ENCODE assay signal across 8 cellular contexts in genomic region chr3:136196401-136197158, GRCh38. TPM values are rescaled to one million over a fixed set of nuclear protein-coding genes. Genes with fewer than 3 reads are reported as not detected.
DNase-seq lines count a peak whose midpoint lies in the region; ATAC-seq and TF ChIP-seq lines count a peak whose summit lies in the region.

No MANE protein-coding gene starts in this region.

- H3K4me3 ChIP-seq in AG04450 (ENCODE audit: low read depth, low read length) (peak overlapping the region; percentile 90), WERI-Rb-1 (ENCODE audit: low read depth, low read length) (peak overlapping the region; percentile 75), mammary epithelial cell (replicated peaks in 1 of 3; ENCODE audit: insufficient read depth in 1 of 3, low read depth in 2 of 3, low read length in 3 of 3) (peak overlapping the region; percentile 39 to 93 (median 92)), iPS-20b (ENCODE audit: low read length) (peak overlapping the region; percentile 91), skin epidermis (peak overlapping the region; percentile 54 to 92 (median 69))

- dilution Hi-C loops in mammary epithelial cell (cut with HindIII; ENCODE audit: low sequenced_read_pairs) = no loop called here

- WGBS in mammary epithelial cell (ENCODE audit: low coverage, missing lambda C conversion rate) = 2% methylated on average over 26 of the region's 64 CpGs

- CTCF ChIA-PET in AG04450 (lab: Charles Lee) (interaction anchor here (0.5 to 1.6 kb wide), 8 partner anchors 14 to 836 kb away, joined by 3 to 13 read pairs (median 4); partner anchors contain the start of gene STAG1), mammary epithelial cell (lab: Charles Lee; ENCODE audit: low non-redundant PET) (interaction anchor here (0.6 to 1.3 kb wide), 2 partner anchors 61 to 556 kb away, joined by 8 to 14 read pairs; partner anchors contain the start of gene STAG1)

- TF ChIP-seq CTCF in AG04450 (IDR thresholded peaks at IDR 0.05; ENCODE audit: low read depth, low read length) = no peak
- TF ChIP-seq CTCF in WERI-Rb-1 (IDR thresholded peaks at IDR 0.05; ENCODE audit: low read depth, low read length) = no peak
- no peak for TF ChIP-seq CTCF in mammary epithelial cell (conservative IDR thresholded peaks at IDR 0.05 in 1 of 2, IDR thresholded peaks at IDR 0.05 in 1 of 2; ENCODE audit: extremely low read depth in 1 of 2, insufficient read depth in 1 of 2, low read depth in 1 of 2, low read length in 2 of 2)

- BruUV-seq in mammary epithelial cell (replicated peaks; lab: Mats Ljungman, UMichigan) = no TSS peak

- intact Hi-C loops in mammary epithelial cell (cut with micrococcal nuclease) = loop anchor here (1.0 to 10.0 kb wide), 6 partner anchors 54 to 818 kb away; partner anchors contain the start of genes PCCB and STAG1

- DNase-seq in AG04450 (ENCODE audit: low read depth, low spot score) = peak; percentile 100
- peak; percentile 100 for DNase-seq in NCI-H2196 treated with DMSO at 0.1 percent for 48 hours (lab: John Stamatoyannopoulos, UW; ENCODE audit: unreplicated experiment)
- peak; percentile 100 for DNase-seq in WERI-Rb-1
- DNase-seq in mammary epithelial cell = peak; percentile 100

- H3K27me3 ChIP-seq in AG04450 (ENCODE audit: control insufficient read depth, insufficient read depth, low read length) (no peaks in the 10 kb centered on the region), WERI-Rb-1 (ENCODE audit: insufficient read depth, low read depth, severe bottlenecking) (no peaks in the 10 kb centered on the region), mammary epithelial cell (ENCODE audit: insufficient read depth, low read length) (no peaks in the 10 kb centered on the region), iPS-20b (ENCODE audit: insufficient read depth, low read length) (no peaks in the 10 kb centered on the region)

- H3K79me2 ChIP-seq in mammary epithelial cell (ENCODE audit: insufficient read depth, low read length) = peaks cover 45% of the 10 kb centered on the region

- H3K9ac ChIP-seq in mammary epithelial cell (ENCODE audit: insufficient read depth, low read length) = peak overlapping the region; percentile 70
- H3K9ac ChIP-seq in iPS-20b (ENCODE audit: low read depth, low read length) = peak overlapping the region; percentile 90

- H3K36me3 ChIP-seq in WERI-Rb-1 (peaks cover 27% of the 10 kb centered on the region), mammary epithelial cell (ENCODE audit: insufficient read depth, low read length) (no peaks in the 10 kb centered on the region), iPS-20b (ENCODE audit: insufficient read depth, low read depth, low read length) (0 out of 2 replicates have a peak, but pooled peaks cover 2% of the 10 kb centered on the region)

- POLR2A ChIA-PET in AG04450 (lab: Yijun Ruan, JAX) = interaction anchor here (0.5 to 2.1 kb wide), 33 partner anchors 14 to 1671 kb away, joined by 3 to 34 read pairs (median 5); partner anchors contain the start of genes NCK1, PPP2R3A and STAG1

- peaks cover 10% of the 10 kb centered on the region for H4K20me1 ChIP-seq in mammary epithelial cell (ENCODE audit: insufficient read depth, low read length)

- peak overlapping the region; percentile 95 for H2AFZ ChIP-seq in mammary epithelial cell (ENCODE audit: low read depth, low read length)

- H3K9me3 ChIP-seq in AG04450 (ENCODE audit: control insufficient read depth, insufficient read depth, low read length) (peaks cover 6% of the 10 kb centered on the region), WERI-Rb-1 (ENCODE audit: severe bottlenecking) (no peaks in the 10 kb centered on the region), mammary epithelial cell (replicated peaks; ENCODE audit: insufficient read depth, low read length) (no peaks in the 10 kb centered on the region), iPS-20b (ENCODE audit: insufficient read depth, low read depth, low read length) (no peaks in the 10 kb centered on the region)

- ATAC-seq in GM18907 (IDR thresholded peaks at IDR 0.05; ENCODE audit: unreplicated experiment) (peak; percentile 72), HG03139 (IDR thresholded peaks at IDR 0.05; ENCODE audit: unreplicated experiment) (peak; percentile 53)

- peak overlapping the region; percentile 99 for H3K27ac ChIP-seq in AG04450 (ENCODE audit: low read depth, low read length)
- H3K27ac ChIP-seq in WERI-Rb-1 = peak overlapping the region; percentile 100
- peak overlapping the region; percentile 76 for H3K27ac ChIP-seq in mammary epithelial cell (ENCODE audit: insufficient read depth, low read depth, low read length)
- H3K27ac ChIP-seq in iPS-20b (ENCODE audit: low read length) = peak overlapping the region; percentile 98
- H3K27ac ChIP-seq in skin epidermis = peak overlapping the region; percentile 95 to 100 (median 99)

- peak overlapping the region; percentile 98 for H3K4me2 ChIP-seq in mammary epithelial cell (ENCODE audit: insufficient read depth, low read depth, low read length)

- H3K4me1 ChIP-seq in mammary epithelial cell (ENCODE audit: insufficient read depth, low read length) = peaks cover 13% of the 10 kb centered on the region
- peaks cover 17% of the 10 kb centered on the region; the same call in 1 of the 2 replicates for H3K4me1 ChIP-seq in iPS-20b (ENCODE audit: insufficient read depth, low read length)

- in situ Hi-C loops in mammary epithelial cell (cut with MboI; ENCODE audit: low sequenced_read_pairs in 2 of 2) = loop anchor here in 1 of 2 donors (10.0 kb wide), 1 partner anchor 122 kb away; no protein-coding TSS in a partner anchor

RNA-seq across cellular contexts. Expression of gene MSL2, which starts 0.4 kb away (rescaled TPM):
- polyA plus RNA-seq in AG04450 (2011; rRNA removed) = 5.7 and 9.1 TPM in 2 replicates
- 9.8 and 13.5 TPM in 2 replicates for polyA minus RNA-seq in AG04450 (2011; rRNA and poly(A)+ RNA removed)
- 10 to 100 TPM; 15.2 to 20.7 TPM for total RNA-seq in mammary epithelial cell
- polyA plus RNA-seq in mammary epithelial cell = 9.3 TPM
- polyA minus RNA-seq in mammary epithelial cell = 37.2 TPM

RNA-seq across cellular contexts. Expression of gene PCCB, which starts 53.6 kb away (rescaled TPM):
- polyA plus RNA-seq in AG04450 (2011; rRNA removed) (57.2 and 67.7 TPM in 2 replicates), mammary epithelial cell (46.3 TPM)
- polyA minus RNA-seq in AG04450 (2011; rRNA and poly(A)+ RNA removed) = 58.5 and 60.8 TPM in 2 replicates
- 10 to 100 TPM; 29.7 to 35.5 TPM for total RNA-seq in mammary epithelial cell
- polyA minus RNA-seq in mammary epithelial cell = 82.4 TPM

Comparison
In these comparisons a context has a peak if more than half of its experiments do, and no peak if none do; other contexts are left out.
1. Peak in every context shown above with its lines: DNase-seq, ATAC-seq, H3K4me3 ChIP-seq and H3K27ac ChIP-seq.